15 cellular contexts compared by ENCODE assay signal in genomic region chr6:79599725-79600259, GRCh38. TPM values are rescaled to one million over a fixed set of nuclear protein-coding genes. Genes with fewer than 3 reads are reported as not detected.
"Had no signal": no experiment of that assay in that cellular context is flagged by ENCODE, and none has a peak within 500 bp of the region (broad histone marks: within the 10 kb centered on the region; RNA-seq: fewer than 3 reads in every experiment).

No MANE protein-coding gene starts in this region.

- H3K36me3 ChIP-seq: brain microvascular endothelial cell, heart left ventricle, sigmoid colon had no signal

- H3K4me1 ChIP-seq: testis had no signal

- ATAC-seq: left lobe of liver; natural killer cell treated with Interleukin-12 subunit alpha and Interleukin-12 subunit beta and Interleukin-15 and Interleukin-18, amount 100 ng/mL, for 72 hours; stimulated activated naive CD8-positive, alpha-beta T cell treated with anti-CD3 and anti-CD28 coated beads, Interleukin-15, Interleukin-2, amounts not matched to agents 100 U/mL and 50 U/mL, for 24 hours had no signal

- H3K36me3 Mint-ChIP-seq: natural killer cell treated with Interleukin-12 subunit alpha and Interleukin-12 subunit beta and Interleukin-15 and Interleukin-18, amount 100 ng/mL, for 72 hours had no signal

- H3K27ac ChIP-seq: brain microvascular endothelial cell, heart left ventricle, sigmoid colon, testis had no signal

- DNase-seq: activated CD4-positive, alpha-beta T cell treated with anti-CD3 and anti-CD28 coated beads for 48 hours; activated naive CD4-positive, alpha-beta T cell treated with anti-CD3 and anti-CD28 coated beads for 36 hours; brain microvascular endothelial cell; effector CD8-positive, alpha-beta T cell; heart left ventricle; mammary epithelial cell; sigmoid colon; stimulated activated CD4-positive, alpha-beta T cell treated with anti-CD3 and anti-CD28 coated beads, Interleukin-12 subunit alpha, Interleukin-12 subunit beta, amount 100 ng/mL, for 4 hours; stimulated activated CD4-positive, alpha-beta T cell treated with anti-CD3 and anti-CD28 coated beads, Interleukin-2, amount 100 ng/mL, for 48 hours; stimulated activated naive CD8-positive, alpha-beta T cell treated with anti-CD3 and anti-CD28 coated beads, Interleukin-15, Interleukin-2, amounts not matched to agents 100 U/mL and 50 U/mL, for 24 hours; SW 1271; T-helper 9 cell; testis had no signal

- H3K4me3 Mint-ChIP-seq: activated naive CD4-positive, alpha-beta T cell treated with anti-CD3 and anti-CD28 coated beads for 36 hours; natural killer cell treated with Interleukin-12 subunit alpha and Interleukin-12 subunit beta and Interleukin-15 and Interleukin-18, amount 100 ng/mL, for 72 hours had no signal

- H3K9me3 ChIP-seq: heart left ventricle, sigmoid colon, testis had no signal

- H3K9me3 Mint-ChIP-seq: activated naive CD4-positive, alpha-beta T cell treated with anti-CD3 and anti-CD28 coated beads for 36 hours; natural killer cell treated with Interleukin-12 subunit alpha and Interleukin-12 subunit beta and Interleukin-15 and Interleukin-18, amount 100 ng/mL, for 72 hours had no signal

- H3K4me3 ChIP-seq: heart left ventricle, sigmoid colon, testis had no signal

RNA-seq across cellular contexts. Expression of gene SH3BGRL2, which starts 31.3 kb away (rescaled TPM):
- total RNA-seq: natural killer cell treated with Interleukin-12 subunit alpha and Interleukin-12 subunit beta and Interleukin-15 and Interleukin-18, amount 100 ng/mL, for 72 hours had no signal
